Comparison of ENCODE assay signal across 8 cellular contexts in genomic region chr10:29734640-29734979, GRCh38.
DNase-seq lines count a peak whose midpoint lies in the region; ATAC-seq and TF ChIP-seq lines count a peak whose summit lies in the region.

No MANE protein-coding gene starts in this region.

- peaks cover 11% of the 10 kb centered on the region for H3K4me1 Mint-ChIP-seq in activated CD4-positive, alpha-beta T cell treated with anti-CD3 and anti-CD28 coated beads, Interleukin-2, amount 10 ng/mL, durations not matched to agents 24 days and 14 days

- H3K4me1 ChIP-seq in adrenal gland (replicated peaks in 1 of 2) = peaks cover 4 to 12% of the 10 kb centered on the region in 2 donors
- H3K4me1 ChIP-seq in thymus (ENCODE audit: control insufficient read depth, insufficient read depth, low read length) = peaks cover 17% of the 10 kb centered on the region

- H3K27ac Mint-ChIP-seq in activated CD4-positive, alpha-beta T cell treated with anti-CD3 and anti-CD28 coated beads, Interleukin-2, amount 10 ng/mL, durations not matched to agents 24 days and 14 days = peak overlapping the region; percentile 17

- peaks cover 33% of the 10 kb centered on the region for H3K27me3 Mint-ChIP-seq in activated CD4-positive, alpha-beta T cell treated with anti-CD3 and anti-CD28 coated beads, Interleukin-2, amount 10 ng/mL, durations not matched to agents 24 days and 14 days

- H3K36me3 ChIP-seq in adrenal gland (replicated peaks in 1 of 2) (no peaks in the 10 kb centered on the region), thymus (ENCODE audit: control insufficient read depth, insufficient read depth) (no peaks in the 10 kb centered on the region)

- DNase-seq in activated CD4-positive, alpha-beta T cell treated with anti-CD3 and anti-CD28 coated beads, Interleukin-2, amount 10 ng/mL, durations not matched to agents 24 days and 14 days = no peak
- no peak for DNase-seq in activated CD4-positive, alpha-beta T cell treated with anti-CD3 and anti-CD28 coated beads, Interleukin-2, amount 50 U/mL, for 4 hours
- DNase-seq in adrenal gland = no peak
- DNase-seq in activated CD4-positive, CD25-positive, alpha-beta regulatory T cell (lab: John Stamatoyannopoulos, UW) = no peak
- DNase-seq in activated gamma-delta T cell treated with Interleukin-2 at 50 U/mL for 16 hours = no peak

- no peaks in the 10 kb centered on the region for H3K9me3 Mint-ChIP-seq in activated CD4-positive, alpha-beta T cell treated with anti-CD3 and anti-CD28 coated beads, Interleukin-2, amount 10 ng/mL, durations not matched to agents 24 days and 14 days

- H3K36me3 Mint-ChIP-seq in activated CD4-positive, alpha-beta T cell treated with anti-CD3 and anti-CD28 coated beads, Interleukin-2, amount 10 ng/mL, durations not matched to agents 24 days and 14 days (ENCODE audit: low read depth) = peaks cover 4% of the 10 kb centered on the region

- TF ChIP-seq POLR2A in adrenal gland (IDR thresholded peaks at IDR 0.05) = no peak

- H3K27ac ChIP-seq in adrenal gland = peak overlapping the region in 4 of 5 donors; percentile 81 to 97 (median 86)
- H3K27ac ChIP-seq in layer of hippocampus (ENCODE audit: low read depth, low read length) = peak overlapping the region; percentile 38
- peak overlapping the region; percentile 48 for H3K27ac ChIP-seq in thymus (ENCODE audit: low read depth)

- 30 to 57% (median 50%) methylated on average over 8 to 10 of the region's 10 CpGs for WGBS in adrenal gland, 4 donors
- WGBS in thymus = 49% methylated on average over 10 of the region's 10 CpGs

- no peaks in the 10 kb centered on the region for H3K9me3 ChIP-seq in adrenal gland (replicated peaks in 1 of 3)
- peaks cover 1% of the 10 kb centered on the region for H3K9me3 ChIP-seq in thymus (ENCODE audit: control insufficient read depth)

- H3K4me3 ChIP-seq in adrenal gland = peak overlapping the region in 2 of 4 donors; percentile 72 to 98
- H3K4me3 ChIP-seq in thymus (ENCODE audit: low read length) = peak overlapping the region; percentile 92

- TF ChIP-seq CTCF in adrenal gland (IDR thresholded peaks at IDR 0.05) = no peak

- H3K27me3 ChIP-seq in adrenal gland (no peaks in the 10 kb centered on the region), layer of hippocampus (ENCODE audit: control insufficient read depth, insufficient read depth, low read length) (no peaks in the 10 kb centered on the region), thymus (ENCODE audit: control insufficient read depth, insufficient read depth) (peaks cover 20% of the 10 kb centered on the region)

- ATAC-seq in HG03342 (IDR thresholded peaks at IDR 0.05; ENCODE audit: unreplicated experiment) = no peak

- H3K4me3 Mint-ChIP-seq in activated CD4-positive, alpha-beta T cell treated with anti-CD3 and anti-CD28 coated beads, Interleukin-2, amount 10 ng/mL, durations not matched to agents 24 days and 14 days = peak overlapping the region; percentile 83

- intact Hi-C loops in activated CD4-positive, alpha-beta T cell treated with anti-CD3 and anti-CD28 coated beads, Interleukin-2, amount 10 ng/mL, durations not matched to agents 24 days and 14 days (cut with micrococcal nuclease) = loop anchor here (2.0 to 10.0 kb wide), 3 partner anchors 46 to 700 kb away; partner anchors contain the start of gene MAP3K8
- intact Hi-C loops in adrenal gland (cut with DNase I) = loop anchor here (10.0 kb wide), 2 partner anchors 90 to 130 kb away; no protein-coding TSS in a partner anchor
